ENCODE assay signal across 17 cellular contexts in the genomic region with DNA sequence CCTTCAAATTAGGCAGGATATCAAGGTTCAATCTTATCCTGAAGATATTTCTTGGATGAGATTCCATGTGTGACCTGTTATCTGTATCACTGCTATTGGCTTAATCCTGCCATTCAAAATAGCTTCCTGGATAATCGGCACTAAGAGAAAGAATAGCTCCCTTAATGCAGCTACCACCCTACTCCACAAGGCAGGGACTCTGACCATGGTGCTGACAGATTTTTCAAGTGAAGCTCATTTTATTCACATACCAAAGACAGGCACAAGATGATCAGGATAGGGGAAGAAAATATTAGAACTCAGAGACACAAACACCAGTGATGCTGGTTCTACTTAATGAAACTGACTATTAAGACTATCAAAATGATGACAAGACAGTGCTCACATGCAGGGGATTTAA.
DNase-seq lines count a peak whose midpoint lies in the region; ATAC-seq and TF ChIP-seq lines count a peak whose summit lies in the region.
"Had no signal": no experiment of that assay in that cellular context is flagged by ENCODE, and none has a peak within 500 bp of the region (broad histone marks: within the 10 kb centered on the region; RNA-seq: fewer than 3 reads in every experiment).

No MANE protein-coding gene starts in this region.

- H3K9me3 ChIP-seq in heart left ventricle (no peaks in the 10 kb centered on the region), WERI-Rb-1 (ENCODE audit: severe bottlenecking) (no peaks in the 10 kb centered on the region)
- H3K9me3 ChIP-seq: colonic mucosa had no signal

- H3K27ac ChIP-seq in heart left ventricle (no peak overlapping the region), WERI-Rb-1 (no peak overlapping the region)
- H3K27ac ChIP-seq: colonic mucosa had no signal

- intact Hi-C loops in heart left ventricle (cut with DNase I): no loop called here

- no peak for TF ChIP-seq POLR2A in heart left ventricle (IDR thresholded peaks at IDR 0.05)

- WGBS in heart left ventricle, 4 donors: 18 to 21% (median 20%) methylated on average over 1 of the region's 1 CpG

- DNase-seq in ELR (ENCODE audit: low read depth) (peak; percentile 18), dermis blood vessel endothelial cell (peak; percentile 49), kidney epithelial cell (ENCODE audit: low read depth) (peak; percentile 5), heart left ventricle (no peak), WERI-Rb-1 (no peak)
- no peak for DNase-seq in activated CD4-positive, alpha-beta T cell treated with anti-CD3 and anti-CD28 coated beads, Interleukin-2, amount 50 U/mL, for 48 hours
- DNase-seq: activated T-cell treated with anti-CD3 and anti-CD28 coated beads, Interleukin-2, amount 50 U/mL, for 4 hours; colonic mucosa; GF-D8; HCEC 1CT; left cardiac atrium; NCI-H2081 treated with DMSO at 0.1 percent for 48 hours; NCI-H526; occipital lobe; stimulated activated CD4-positive, alpha-beta T cell treated with anti-CD3 and anti-CD28 coated beads, Interleukin-4, amount 100 ng/mL, for 1 hour had no signal

- no peak for TF ChIP-seq CTCF in kidney epithelial cell (IDR thresholded peaks at IDR 0.05; ENCODE audit: insufficient read depth, low read length, poor library complexity, severe bottlenecking)
- TF ChIP-seq CTCF in heart left ventricle (IDR thresholded peaks at IDR 0.05): no peak
- no peak for TF ChIP-seq CTCF in WERI-Rb-1 (IDR thresholded peaks at IDR 0.05; ENCODE audit: low read depth, low read length)

- ATAC-seq in GM21619 (IDR thresholded peaks at IDR 0.05; ENCODE audit: unreplicated experiment): no peak
- no peak for ATAC-seq in heart left ventricle
- ATAC-seq: activated T-cell treated with anti-CD3 and anti-CD28 coated beads, Interleukin-2, amount 50 U/mL, for 4 hours; left cardiac atrium had no signal

- H3K27me3 ChIP-seq in kidney epithelial cell (ENCODE audit: control insufficient read depth, insufficient read depth, low read length) (no peaks in the 10 kb centered on the region), heart left ventricle (no peaks in the 10 kb centered on the region), WERI-Rb-1 (ENCODE audit: insufficient read depth, low read depth, severe bottlenecking) (no peaks in the 10 kb centered on the region)
- H3K27me3 ChIP-seq: colonic mucosa had no signal

- no peaks in the 10 kb centered on the region for H3K4me1 ChIP-seq in heart left ventricle
- H3K4me1 ChIP-seq: colonic mucosa had no signal

- H3K4me3 ChIP-seq in kidney epithelial cell (ENCODE audit: low read depth, low read length) (no peak overlapping the region), heart left ventricle (no peak overlapping the region), WERI-Rb-1 (ENCODE audit: low read depth, low read length) (no peak overlapping the region)
- H3K4me3 ChIP-seq: colonic mucosa had no signal

- no peaks in the 10 kb centered on the region for H3K36me3 ChIP-seq in kidney epithelial cell (ENCODE audit: control insufficient read depth, insufficient read depth, low read length)
- peaks cover 0 to 70% (median 19%) of the 10 kb centered on the region in 9 donors for H3K36me3 ChIP-seq in heart left ventricle
- H3K36me3 ChIP-seq in WERI-Rb-1: peaks cover 10% of the 10 kb centered on the region

TF ChIP-seq in PFSK-1, 5 proteins besides CTCF, POLR2A, EP300 and RAD21:
- TF ChIP-seq REST (IDR thresholded peaks at IDR 0.05; ENCODE audit: insufficient read depth in 1 of 2, low read depth in 2 of 2, low read length in 2 of 2): peak; percentile 64 to 88
- no peak for TF ChIP-seq FOXP2 (optimal IDR thresholded peaks at IDR 0.05; ENCODE audit: borderline replicate concordance, extremely low read depth, extremely low read length, insufficient read depth)
TF ChIP-seq in PFSK-1: peak in this region for 1.

Comparison
In these comparisons a context has a peak if more than half of its experiments do, and no peak if none do; other contexts are left out.
1. DNase-seq: peak in ELR (single experiment), dermis blood vessel endothelial cell (single experiment) and kidney epithelial cell (single experiment); none in activated CD4-positive, alpha-beta T cell treated with anti-CD3 and anti-CD28 coated beads, Interleukin-2, amount 50 U/mL, for 48 hours (0 of 2), heart left ventricle (0 of 5) and WERI-Rb-1 (single experiment).